In the genomic region with DNA sequence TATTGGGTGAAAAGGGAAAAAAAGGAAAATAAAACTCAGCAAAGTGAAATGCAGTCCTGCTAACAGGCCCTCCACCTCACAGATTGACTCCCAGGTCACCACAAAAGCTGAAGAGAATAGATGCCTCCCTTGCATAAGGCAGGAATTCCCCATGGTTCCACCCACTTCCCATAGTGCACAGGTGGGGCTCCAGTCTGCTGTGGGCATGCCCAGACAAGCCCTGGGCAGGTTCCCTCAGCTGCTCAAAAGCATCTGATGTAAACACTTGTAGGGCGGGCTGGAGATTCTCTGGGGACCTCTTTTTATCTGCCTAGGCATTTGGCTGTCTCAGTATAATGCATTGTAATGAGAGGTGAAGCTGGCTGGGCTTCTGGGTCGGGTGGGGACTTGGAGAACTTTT, we compare ENCODE assay signal across 16 cellular contexts.
A peak's percentile ranks its signal among the peaks of the same experiment; 100 is the strongest.
DNase-seq lines count a peak whose midpoint lies in the region; ATAC-seq, FAIRE-seq and TF ChIP-seq lines count a peak whose summit lies in the region.
"Had no signal": no experiment of that assay in that cellular context is flagged by ENCODE, and none has a peak within 500 bp of the region (broad histone marks: within the 10 kb centered on the region; RNA-seq: fewer than 3 reads in every experiment).

No MANE protein-coding gene starts in this region.

- H3K4me1 ChIP-seq in HepG2 (ENCODE audit: insufficient read depth, low read length): no peaks in the 10 kb centered on the region
- no peaks in the 10 kb centered on the region for H3K4me1 ChIP-seq in right lobe of liver
- H3K4me1 ChIP-seq in tibial artery: peaks cover 0 to 10% (median 2%) of the 10 kb centered on the region in 4 donors
- H3K4me1 ChIP-seq: heart left ventricle had no signal

- no peaks in the 10 kb centered on the region for H3K27me3 Mint-ChIP-seq in activated T-cell treated with anti-CD3 and anti-CD28 coated beads, Interleukin-2, amount 50 U/mL, for 72 hours (ENCODE audit: low read depth)
- H3K27me3 Mint-ChIP-seq: activated T-helper 17 cell treated with anti-CD3 and anti-CD28 coated beads, Interleukin-2, amount 50 U/mL, for 72 hours; stimulated activated naive CD8-positive, alpha-beta T cell treated with anti-CD3 and anti-CD28 coated beads, Interleukin-15, amount 100 ng/mL, for 72 hours had no signal

- no peaks in the 10 kb centered on the region for H3K9me2 ChIP-seq in SU-DHL-6 (replicated peaks; ENCODE audit: insufficient read depth, low read length)

- H3K9me3 ChIP-seq in HepG2 (ENCODE audit: low read length) (peaks cover 13% of the 10 kb centered on the region), right lobe of liver (no peaks in the 10 kb centered on the region), SU-DHL-6 (ENCODE audit: insufficient read depth, low read length) (no peaks in the 10 kb centered on the region), tibial artery (no peaks in the 10 kb centered on the region)
- H3K9me3 ChIP-seq: mucosa of descending colon had no signal

- no peak for TF ChIP-seq RAD21 in HepG2 (CRISPR knock-in tag; IDR thresholded peaks at IDR 0.05)

- no peak for ATAC-seq in HepG2
- ATAC-seq in right lobe of liver: no peak
- peak; percentile 65 for ATAC-seq in HG03439 (IDR thresholded peaks at IDR 0.05; ENCODE audit: unreplicated experiment)
- no peak for ATAC-seq in activated T-cell treated with anti-CD3 and anti-CD28 coated beads, Interleukin-2, amount 50 U/mL, for 72 hours (replicated peaks in 1 of 2)
- no peak for ATAC-seq in HG03159 (IDR thresholded peaks at IDR 0.05; ENCODE audit: unreplicated experiment)
- ATAC-seq: activated T-helper 17 cell treated with anti-CD3 and anti-CD28 coated beads, Interleukin-2, amount 50 U/mL, for 72 hours; heart left ventricle; mucosa of descending colon; stimulated activated naive CD8-positive, alpha-beta T cell treated with anti-CD3 and anti-CD28 coated beads, Interleukin-15, amount 100 ng/mL, for 72 hours had no signal

- TF ChIP-seq CTCF in HepG2 (CRISPR knock-in tag; IDR thresholded peaks at IDR 0.05): no peak
- no peak for TF ChIP-seq CTCF in right lobe of liver (IDR thresholded peaks at IDR 0.05)
- TF ChIP-seq CTCF in SU-DHL-6 (IDR thresholded peaks at IDR 0.05; ENCODE audit: insufficient read depth, low read length, poor library complexity, severe bottlenecking): no peak
- TF ChIP-seq CTCF in tibial artery (IDR thresholded peaks at IDR 0.05): no peak

- no peak overlapping the region for H3K4me3 Mint-ChIP-seq in activated T-cell treated with anti-CD3 and anti-CD28 coated beads, Interleukin-2, amount 50 U/mL, for 72 hours
- H3K4me3 Mint-ChIP-seq: activated T-helper 17 cell treated with anti-CD3 and anti-CD28 coated beads, Interleukin-2, amount 50 U/mL, for 72 hours; stimulated activated naive CD8-positive, alpha-beta T cell treated with anti-CD3 and anti-CD28 coated beads, Interleukin-15, amount 100 ng/mL, for 72 hours had no signal

- H2AFZ ChIP-seq in HepG2 (ENCODE audit: low read length) (no peak overlapping the region), SU-DHL-6 (ENCODE audit: low read depth, low read length, severe bottlenecking) (peak overlapping the region; percentile 48)

- FAIRE-seq in HepG2 (lab: Jason Lieb, UNC): no peak
- FAIRE-seq: small intestine had no signal

- intact Hi-C loops in HepG2 (cut with micrococcal nuclease; ENCODE audit: unreplicated experiment) (no loop called here), right lobe of liver (cut with DNase I) (no loop called here), tibial artery (cut with DNase I; ENCODE audit: low total_unique reads) (no loop called here)

- 36% methylated on average over 2 of the region's 2 CpGs for WGBS in HepG2 (ENCODE audit: low lambda C conversion rate)
- 56% methylated on average over 2 of the region's 2 CpGs for WGBS in right lobe of liver (ENCODE audit: insufficient coverage, low coverage, low lambda C conversion rate, missing lambda C conversion rate)

- H3K4me1 Mint-ChIP-seq in activated T-cell treated with anti-CD3 and anti-CD28 coated beads, Interleukin-2, amount 50 U/mL, for 72 hours (ENCODE audit: low read depth): no peaks in the 10 kb centered on the region
- H3K4me1 Mint-ChIP-seq: activated T-helper 17 cell treated with anti-CD3 and anti-CD28 coated beads, Interleukin-2, amount 50 U/mL, for 72 hours; stimulated activated naive CD8-positive, alpha-beta T cell treated with anti-CD3 and anti-CD28 coated beads, Interleukin-15, amount 100 ng/mL, for 72 hours had no signal

- H3F3A ChIP-seq in SU-DHL-6 (ENCODE audit: insufficient read depth): no peaks in the 10 kb centered on the region

- H3K4me2 ChIP-seq in HepG2 (ENCODE audit: low read depth, low read length) (no peak overlapping the region), SU-DHL-6 (ENCODE audit: low read depth, low read length, poor library complexity, severe bottlenecking) (peak overlapping the region; percentile 32)

- H3K4me3 ChIP-seq in HepG2 (replicated peaks in 1 of 3; ENCODE audit: insufficient read depth in 1 of 3, low read depth in 2 of 3, low read length in 3 of 3) (no peak overlapping the region), right lobe of liver (no peak overlapping the region), SU-DHL-6 (ENCODE audit: insufficient read depth, low read length, poor library complexity, severe bottlenecking) (no peak overlapping the region), tibial artery (no peak overlapping the region)
- H3K4me3 ChIP-seq: heart left ventricle, mucosa of descending colon had no signal

- no peak overlapping the region for H3K27ac ChIP-seq in HepG2 (ENCODE audit: extremely low read length, insufficient read depth, low read length)
- H3K27ac ChIP-seq in right lobe of liver: no peak overlapping the region
- peak overlapping the region; percentile 26 for H3K27ac ChIP-seq in SU-DHL-6 (ENCODE audit: low read depth, low read length)
- H3K27ac ChIP-seq in tibial artery: no peak overlapping the region
- H3K27ac ChIP-seq: heart left ventricle had no signal

- H3K36me3 Mint-ChIP-seq in activated T-cell treated with anti-CD3 and anti-CD28 coated beads, Interleukin-2, amount 50 U/mL, for 72 hours (ENCODE audit: insufficient read depth in 2 of 2): peaks cover 0 to 2% of the 10 kb centered on the region in 2 donors

- peaks cover 8 to 10% of the 10 kb centered on the region in 2 donors for H3K9me3 Mint-ChIP-seq in activated T-cell treated with anti-CD3 and anti-CD28 coated beads, Interleukin-2, amount 50 U/mL, for 72 hours

- H3K9ac ChIP-seq in HepG2 (ENCODE audit: insufficient read depth, low read depth, low read length) (no peak overlapping the region), SU-DHL-6 (ENCODE audit: low read length) (no peak overlapping the region)

- DNase-seq in HepG2 (ENCODE audit: low spot score) (no peak), right lobe of liver (no peak), tibial artery (no peak)
- no peak for DNase-seq in activated T-cell treated with anti-CD3 and anti-CD28 coated beads, Interleukin-2, amount 50 U/mL, for 72 hours
- DNase-seq in stimulated activated CD8-positive, alpha-beta memory T cell treated with anti-CD3 and anti-CD28 coated beads, Interleukin-4, amount 100 ng/mL, for 48 hours: no peak
- DNase-seq: activated CD4-positive, alpha-beta T cell treated with anti-CD3 and anti-CD28 coated beads, Interleukin-2, amount 50 U/mL, for 1 hour; COR-L47; heart left ventricle; mucosa of descending colon; NCI-H1092; small intestine; stimulated activated naive CD8-positive, alpha-beta T cell treated with anti-CD3 and anti-CD28 coated beads, Interleukin-15, amount 100 ng/mL, for 72 hours had no signal

- H3K27me3 ChIP-seq in HepG2 (ENCODE audit: control insufficient read depth in 1 of 2, insufficient read depth in 2 of 2, low read length in 2 of 2): no peaks in the 10 kb centered on the region
- H3K27me3 ChIP-seq in right lobe of liver: no peaks in the 10 kb centered on the region
- no peaks in the 10 kb centered on the region for H3K27me3 ChIP-seq in SU-DHL-6 (ENCODE audit: low read length)
- H3K27me3 ChIP-seq in tibial artery: no peaks in the 10 kb centered on the region
- H3K27me3 ChIP-seq: heart left ventricle had no signal

- no TSS peak for BruUV-seq in HepG2 (replicated peaks; lab: Mats Ljungman, UMichigan)

- no peaks in the 10 kb centered on the region for H3K36me3 ChIP-seq in HepG2 (replicated peaks in 1 of 2; ENCODE audit: control insufficient read depth in 1 of 2, insufficient read depth in 2 of 2, low read length in 2 of 2)
- no peaks in the 10 kb centered on the region for H3K36me3 ChIP-seq in right lobe of liver
- no peaks in the 10 kb centered on the region for H3K36me3 ChIP-seq in SU-DHL-6 (ENCODE audit: low read length)
- H3K36me3 ChIP-seq in tibial artery: no peaks in the 10 kb centered on the region
- H3K36me3 ChIP-seq: heart left ventricle had no signal

- no peaks in the 10 kb centered on the region for H3K79me2 ChIP-seq in HepG2 (ENCODE audit: insufficient read depth, low read length)
- H3K79me2 ChIP-seq in SU-DHL-6 (ENCODE audit: insufficient read depth, low read length): no peaks in the 10 kb centered on the region

- POLR2A ChIA-PET in HepG2 (lab: Yijun Ruan, JAX): no interaction called here

- H3K27ac Mint-ChIP-seq in activated T-cell treated with anti-CD3 and anti-CD28 coated beads, Interleukin-2, amount 50 U/mL, for 72 hours: no peak overlapping the region
- H3K27ac Mint-ChIP-seq: activated T-helper 17 cell treated with anti-CD3 and anti-CD28 coated beads, Interleukin-2, amount 50 U/mL, for 72 hours had no signal

- TF ChIP-seq POLR2A in HepG2 (IDR thresholded peaks at IDR 0.05; ENCODE audit: insufficient read depth in 1 of 2, low read depth in 2 of 2, low read length in 2 of 2): no peak
- no peak for TF ChIP-seq POLR2A in right lobe of liver (IDR thresholded peaks at IDR 0.05)

- CTCF ChIA-PET in HepG2 (lab: Yijun Ruan, JAX; ENCODE audit: low intra/inter-chr PET ratio, low total read pairs): no interaction called here

- in situ Hi-C loops in HepG2 (cut with HindIII; ENCODE audit: extremely low pct_ligation_motif_present, low pct_unique_long_range_greater_than_20kb): no loop called here

- TF ChIP-seq EP300 in HepG2 (IDR thresholded peaks at IDR 0.05; ENCODE audit: low read depth in 2 of 2, low read length in 2 of 2): no peak
- TF ChIP-seq EP300 in HepG2 (CRISPR knock-in tag; IDR thresholded peaks at IDR 0.05; ENCODE audit: borderline replicate concordance): no peak

- H4K20me1 ChIP-seq in HepG2 (ENCODE audit: insufficient read depth, low read length): no peaks in the 10 kb centered on the region
- no peaks in the 10 kb centered on the region for H4K20me1 ChIP-seq in SU-DHL-6 (ENCODE audit: low read depth, low read length)

TF ChIP-seq in HepG2, 621 proteins besides CTCF, POLR2A, EP300 and RAD21:
- TF ChIP-seq GTF3A (CRISPR knock-in tag; conservative IDR thresholded peaks at IDR 0.05): no peak
- TF ChIP-seq CENPT (CRISPR knock-in tag; IDR thresholded peaks at IDR 0.05; ENCODE audit: low read depth): no peak
- peak; percentile 95 for TF ChIP-seq TP53 (CRISPR knock-in tag; conservative IDR thresholded peaks at IDR 0.05)
- TF ChIP-seq PCBP1 (IDR thresholded peaks at IDR 0.05; ENCODE audit: borderline replicate concordance, low read depth, low read length): no peak
- no peak for TF ChIP-seq CBX2 (IDR thresholded peaks at IDR 0.05; ENCODE audit: low read depth, low read length)
- TF ChIP-seq CBX2 (CRISPR knock-in tag; IDR thresholded peaks at IDR 0.05; ENCODE audit: low read depth): no peak
- no peak for TF ChIP-seq ATF7-NPFF (CRISPR knock-in tag; IDR thresholded peaks at IDR 0.05; ENCODE audit: low read depth)
